ENCODE assay signal across 11 cellular contexts in the genomic region with DNA sequence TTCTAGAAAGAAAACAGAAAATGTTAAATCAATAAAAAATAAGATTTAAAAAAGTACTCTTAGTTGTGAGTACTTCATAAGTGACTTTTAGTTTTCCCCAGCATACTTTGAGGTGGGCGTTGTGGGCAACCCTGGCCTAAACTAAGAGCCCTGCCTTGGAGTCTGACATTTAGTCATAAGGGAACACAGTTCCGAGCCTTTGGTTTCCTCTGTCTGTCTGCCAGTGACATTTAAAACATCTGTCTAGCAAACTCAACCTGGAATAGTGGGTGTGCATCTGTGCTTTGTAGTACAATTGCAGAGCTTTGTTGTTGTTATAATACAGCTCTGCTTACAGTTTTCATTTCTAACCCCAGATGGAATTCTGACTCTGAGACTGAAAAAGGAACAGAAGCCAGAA. TPM values are rescaled to one million over a fixed set of nuclear protein-coding genes. Genes with fewer than 3 reads are reported as not detected.
DNase-seq lines count a peak whose midpoint lies in the region; ATAC-seq and TF ChIP-seq lines count a peak whose summit lies in the region.
"Had no signal": no experiment of that assay in that cellular context is flagged by ENCODE, and none has a peak within 500 bp of the region (broad histone marks: within the 10 kb centered on the region; RNA-seq: fewer than 3 reads in every experiment).

No MANE protein-coding gene starts in this region.

- intact Hi-C loops in right lobe of liver (cut with DNase I): no loop called here

- DNase-seq in activated naive CD4-positive, alpha-beta T cell treated with Interleukin-2 at 50 U/mL for 16 hours: peak; percentile 41
- DNase-seq in activated naive CD4-positive, alpha-beta T cell (lab: John Stamatoyannopoulos, UW): no peak
- DNase-seq in Jurkat, Clone E6-1 (ENCODE audit: low read depth, low spot score): peak; percentile 44
- peak; percentile 64 for DNase-seq in activated naive CD8-positive, alpha-beta T cell treated with anti-CD3 and anti-CD28 coated beads, Interleukin-2, amount 50 U/mL, for 24 hours
- DNase-seq in stimulated activated naive CD8-positive, alpha-beta T cell treated with anti-CD3 and anti-CD28 coated beads, Interleukin-15, amount 100 ng/mL, for 72 hours: peak; percentile 46 to 61
- DNase-seq in HPDE6-E6E7 (ENCODE audit: extremely low spot score) (no peak), NCI-H526 (lab: John Stamatoyannopoulos, UW) (no peak), right lobe of liver (no peak)
- DNase-seq: NCI-H2107, SHP77 treated with DMSO at 0.1 percent for 48 hours, transverse colon had no signal

- peak; percentile 86 for ATAC-seq in activated naive CD8-positive, alpha-beta T cell treated with anti-CD3 and anti-CD28 coated beads, Interleukin-2, amount 50 U/mL, for 24 hours
- ATAC-seq in stimulated activated naive CD8-positive, alpha-beta T cell treated with anti-CD3 and anti-CD28 coated beads, Interleukin-15, amount 100 ng/mL, for 72 hours: peak; percentile 89
- no peak for ATAC-seq in right lobe of liver

- H3K27ac ChIP-seq in right lobe of liver: no peak overlapping the region
- H3K27ac ChIP-seq: transverse colon had no signal

- no peaks in the 10 kb centered on the region for H3K27me3 Mint-ChIP-seq in activated naive CD8-positive, alpha-beta T cell treated with anti-CD3 and anti-CD28 coated beads, Interleukin-2, amount 50 U/mL, for 24 hours
- H3K27me3 Mint-ChIP-seq in stimulated activated naive CD8-positive, alpha-beta T cell treated with anti-CD3 and anti-CD28 coated beads, Interleukin-15, amount 100 ng/mL, for 72 hours: no peaks in the 10 kb centered on the region

- H3K9me3 ChIP-seq in right lobe of liver: no peaks in the 10 kb centered on the region
- H3K9me3 ChIP-seq: transverse colon had no signal

- H3K4me3 ChIP-seq in Jurkat, Clone E6-1 (ENCODE audit: low read length): no peak overlapping the region
- H3K4me3 ChIP-seq in right lobe of liver: no peak overlapping the region
- H3K4me3 ChIP-seq: transverse colon had no signal

- H3K36me3 Mint-ChIP-seq in activated naive CD8-positive, alpha-beta T cell treated with anti-CD3 and anti-CD28 coated beads, Interleukin-2, amount 50 U/mL, for 24 hours (ENCODE audit: low read depth): peaks cover 10% of the 10 kb centered on the region

- peak overlapping the region; percentile 60 for H3K4me3 Mint-ChIP-seq in activated naive CD8-positive, alpha-beta T cell treated with anti-CD3 and anti-CD28 coated beads, Interleukin-2, amount 50 U/mL, for 24 hours
- peak overlapping the region; percentile 37 to 64 for H3K4me3 Mint-ChIP-seq in stimulated activated naive CD8-positive, alpha-beta T cell treated with anti-CD3 and anti-CD28 coated beads, Interleukin-15, amount 100 ng/mL, for 72 hours

- no peaks in the 10 kb centered on the region for H3K36me3 ChIP-seq in right lobe of liver
- H3K36me3 ChIP-seq: transverse colon had no signal

- no peak for TF ChIP-seq POLR2A in right lobe of liver (IDR thresholded peaks at IDR 0.05)

- no peaks in the 10 kb centered on the region for H3K9me3 Mint-ChIP-seq in activated naive CD8-positive, alpha-beta T cell treated with anti-CD3 and anti-CD28 coated beads, Interleukin-2, amount 50 U/mL, for 24 hours
- no peaks in the 10 kb centered on the region for H3K9me3 Mint-ChIP-seq in stimulated activated naive CD8-positive, alpha-beta T cell treated with anti-CD3 and anti-CD28 coated beads, Interleukin-15, amount 100 ng/mL, for 72 hours

- 31% methylated on average over 2 of the region's 2 CpGs for WGBS in right lobe of liver (ENCODE audit: insufficient coverage, low coverage, low lambda C conversion rate, missing lambda C conversion rate)

- no peak for TF ChIP-seq CTCF in right lobe of liver (IDR thresholded peaks at IDR 0.05)

- H3K27ac Mint-ChIP-seq in activated naive CD8-positive, alpha-beta T cell treated with anti-CD3 and anti-CD28 coated beads, Interleukin-2, amount 50 U/mL, for 24 hours: peak overlapping the region; percentile 92
- H3K27ac Mint-ChIP-seq in stimulated activated naive CD8-positive, alpha-beta T cell treated with anti-CD3 and anti-CD28 coated beads, Interleukin-15, amount 100 ng/mL, for 72 hours: peak overlapping the region in 1 of 2 donors; percentile 2

- H3K27me3 ChIP-seq in right lobe of liver: no peaks in the 10 kb centered on the region
- H3K27me3 ChIP-seq: transverse colon had no signal

- H3K4me1 Mint-ChIP-seq in activated naive CD8-positive, alpha-beta T cell treated with anti-CD3 and anti-CD28 coated beads, Interleukin-2, amount 50 U/mL, for 24 hours: peaks cover 66% of the 10 kb centered on the region
- peaks cover 73% of the 10 kb centered on the region for H3K4me1 Mint-ChIP-seq in stimulated activated naive CD8-positive, alpha-beta T cell treated with anti-CD3 and anti-CD28 coated beads, Interleukin-15, amount 100 ng/mL, for 72 hours

- no peaks in the 10 kb centered on the region for H3K4me1 ChIP-seq in right lobe of liver

RNA-seq across cellular contexts. Expression of a gene that starts 26.1 kb away (rescaled TPM):
- not detected for polyA plus RNA-seq in Jurkat, Clone E6-1 (2012; ENCODE audit: insufficient read depth, insufficient read length)
- under 1 TPM in 1 of 6 experiments, not detected in 5; 0.06 TPM for total RNA-seq in right lobe of liver

Comparison
In these comparisons a context has a peak if more than half of its experiments do, and no peak if none do; other contexts are left out.
1. DNase-seq: peak in activated naive CD4-positive, alpha-beta T cell treated with Interleukin-2 at 50 U/mL for 16 hours (single experiment), Jurkat, Clone E6-1 (single experiment), activated naive CD8-positive, alpha-beta T cell treated with anti-CD3 and anti-CD28 coated beads, Interleukin-2, amount 50 U/mL, for 24 hours (single experiment) and stimulated activated naive CD8-positive, alpha-beta T cell treated with anti-CD3 and anti-CD28 coated beads, Interleukin-15, amount 100 ng/mL, for 72 hours (2 of 2); none in activated naive CD4-positive, alpha-beta T cell (0 of 4), HPDE6-E6E7 (single experiment), NCI-H526 (0 of 2) and right lobe of liver (0 of 3).
2. ATAC-seq: peak in activated naive CD8-positive, alpha-beta T cell treated with anti-CD3 and anti-CD28 coated beads, Interleukin-2, amount 50 U/mL, for 24 hours (single experiment) and stimulated activated naive CD8-positive, alpha-beta T cell treated with anti-CD3 and anti-CD28 coated beads, Interleukin-15, amount 100 ng/mL, for 72 hours (single experiment); none in right lobe of liver (0 of 4).